11 cellular contexts compared by ENCODE assay signal in the genomic region with DNA sequence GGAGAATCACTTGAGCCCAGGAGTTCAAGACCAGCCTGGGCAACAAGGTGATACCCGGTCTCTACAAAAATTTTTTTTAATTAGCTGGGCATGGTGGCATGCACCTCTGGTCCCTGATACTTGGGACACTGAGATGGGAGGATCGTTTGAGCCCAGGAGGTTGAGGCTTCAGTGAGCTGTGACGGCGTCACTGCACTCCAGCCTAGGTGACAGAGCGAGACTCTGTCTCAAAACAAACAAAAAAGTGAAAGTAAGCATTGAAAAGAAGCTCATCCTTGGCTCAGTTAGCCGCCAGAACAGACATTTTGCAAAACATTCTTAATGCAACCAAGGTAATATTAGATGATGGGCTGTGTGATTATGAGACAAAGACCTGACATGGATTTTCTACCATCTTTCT.
"Had no signal": no experiment of that assay in that cellular context is flagged by ENCODE, and none has a peak within 500 bp of the region (broad histone marks: within the 10 kb centered on the region; RNA-seq: fewer than 3 reads in every experiment).

No MANE protein-coding gene starts in this region.

- H3K36me3 ChIP-seq: HAP-1 had no signal

- FAIRE-seq: HepG2 had no signal

- H3K27ac ChIP-seq: GM23248, HL-60, KMS-11 had no signal

- H3K9ac ChIP-seq: GM23248, KMS-11 had no signal

- DNase-seq: GM23248, GOT3, H7, HFFc6, Kasumi-1, KBM-7 had no signal

- H3K4me2 ChIP-seq: KMS-11 had no signal

- H3K4me3 ChIP-seq: GM23248, HAP-1 had no signal

- H3K9me3 ChIP-seq: HAP-1 had no signal

- ATAC-seq: HCT116, HepG2 had no signal

- H3K4me1 ChIP-seq: HAP-1 had no signal

- H2AFZ ChIP-seq: GM23248 had no signal
